15 cellular contexts compared by ENCODE assay signal in genomic region chr17:5446786-5447185, GRCh38.
"Had no signal": no experiment of that assay in that cellular context is flagged by ENCODE, and none has a peak within 500 bp of the region (broad histone marks: within the 10 kb centered on the region; RNA-seq: fewer than 3 reads in every experiment).

No MANE protein-coding gene starts in this region.

- ATAC-seq: activated T-cell treated with anti-CD3 and anti-CD28 coated beads, Interleukin-2, amount 50 U/mL, for 72 hours; stimulated activated memory B cell treated with anti-CD40 and anti-IgM and Interleukin-4, amounts not matched to agents 10 μg/mL and 1 μg/mL and 100 μg/mL, for 72 hours had no signal

- H3K27ac ChIP-seq: ovary had no signal

- H3K4me3 ChIP-seq: ovary had no signal

- H3K27ac Mint-ChIP-seq: activated CD4-positive, alpha-beta T cell treated with anti-CD3 and anti-CD28 coated beads, Interleukin-2, amount 10 ng/mL, durations not matched to agents 24 days and 14 days; activated naive CD8-positive, alpha-beta T cell treated with anti-CD3 and anti-CD28 coated beads for 36 hours; activated T-cell treated with anti-CD3 and anti-CD28 coated beads, Interleukin-2, amount 50 U/mL, for 72 hours; endodermal cell; stimulated activated memory B cell treated with anti-CD40 and anti-IgM and Interleukin-4, amounts not matched to agents 10 μg/mL and 1 μg/mL and 100 μg/mL, for 72 hours; T-helper 2 cell treated with Interferon-gamma antibody and Interleukin-4, amounts not matched to agents 5 μg/mL and 100 μg/mL, for 36 hours had no signal

- H3K27me3 Mint-ChIP-seq: activated CD4-positive, alpha-beta T cell treated with anti-CD3 and anti-CD28 coated beads, Interleukin-2, amount 10 ng/mL, durations not matched to agents 24 days and 14 days; activated naive CD8-positive, alpha-beta T cell treated with anti-CD3 and anti-CD28 coated beads for 36 hours; stimulated activated memory B cell treated with anti-CD40 and anti-IgM and Interleukin-4, amounts not matched to agents 10 μg/mL and 1 μg/mL and 100 μg/mL, for 72 hours had no signal

- H3K9me3 Mint-ChIP-seq: activated CD4-positive, alpha-beta T cell treated with anti-CD3 and anti-CD28 coated beads, Interleukin-2, amount 10 ng/mL, durations not matched to agents 24 days and 14 days; activated naive CD8-positive, alpha-beta T cell treated with anti-CD3 and anti-CD28 coated beads for 36 hours; activated T-cell treated with anti-CD3 and anti-CD28 coated beads, Interleukin-2, amount 50 U/mL, for 72 hours; endodermal cell; stimulated activated memory B cell treated with anti-CD40 and anti-IgM and Interleukin-4, amounts not matched to agents 10 μg/mL and 1 μg/mL and 100 μg/mL, for 72 hours; T-helper 2 cell treated with Interferon-gamma antibody and Interleukin-4, amounts not matched to agents 5 μg/mL and 100 μg/mL, for 36 hours had no signal

- H3K36me3 ChIP-seq: ovary had no signal

- H3K27me3 ChIP-seq: ovary had no signal

- H3K4me3 Mint-ChIP-seq: activated CD4-positive, alpha-beta T cell treated with anti-CD3 and anti-CD28 coated beads, Interleukin-2, amount 10 ng/mL, durations not matched to agents 24 days and 14 days; activated naive CD8-positive, alpha-beta T cell treated with anti-CD3 and anti-CD28 coated beads for 36 hours; activated T-cell treated with anti-CD3 and anti-CD28 coated beads, Interleukin-2, amount 50 U/mL, for 72 hours; endodermal cell; stimulated activated memory B cell treated with anti-CD40 and anti-IgM and Interleukin-4, amounts not matched to agents 10 μg/mL and 1 μg/mL and 100 μg/mL, for 72 hours; T-helper 2 cell treated with Interferon-gamma antibody and Interleukin-4, amounts not matched to agents 5 μg/mL and 100 μg/mL, for 36 hours had no signal

- DNase-seq: activated CD4-positive, alpha-beta T cell treated with anti-CD3 and anti-CD28 coated beads, Interleukin-2, amount 10 ng/mL, durations not matched to agents 24 days and 14 days; activated CD4-positive, CD25-positive, alpha-beta regulatory T cell; activated CD8-positive, alpha-beta memory T cell treated with anti-CD3 and anti-CD28 coated beads, Interleukin-2, amount 50 U/mL, for 48 hours; activated naive CD8-positive, alpha-beta T cell treated with anti-CD3 and anti-CD28 coated beads for 36 hours; activated T-cell treated with anti-CD3 and anti-CD28 coated beads, Interleukin-2, amount 50 U/mL, for 72 hours; aorta; dermis blood vessel endothelial cell; endodermal cell; erythroblast; kidney glomerular epithelial cell; ovary; retina; stimulated activated CD4-positive, alpha-beta T cell treated with anti-CD3 and anti-CD28 coated beads, Interleukin-2, amount 100 ng/mL, for 48 hours had no signal

- H3K4me1 Mint-ChIP-seq: activated CD4-positive, alpha-beta T cell treated with anti-CD3 and anti-CD28 coated beads, Interleukin-2, amount 10 ng/mL, durations not matched to agents 24 days and 14 days; activated naive CD8-positive, alpha-beta T cell treated with anti-CD3 and anti-CD28 coated beads for 36 hours; endodermal cell; stimulated activated memory B cell treated with anti-CD40 and anti-IgM and Interleukin-4, amounts not matched to agents 10 μg/mL and 1 μg/mL and 100 μg/mL, for 72 hours had no signal

- H3K9me3 ChIP-seq: ovary had no signal
